ENCODE assay signal across 9 cellular contexts in genomic region chr22:24157783-24158170, GRCh38. TPM values are rescaled to one million over a fixed set of nuclear protein-coding genes. Genes with fewer than 3 reads are reported as not detected.
A peak's percentile ranks its signal among the peaks of the same experiment; 100 is the strongest.
DNase-seq lines count a peak whose midpoint lies in the region; ATAC-seq and TF ChIP-seq lines count a peak whose summit lies in the region.
"Had no signal": no experiment of that assay in that cellular context is flagged by ENCODE, and none has a peak within 500 bp of the region (broad histone marks: within the 10 kb centered on the region; RNA-seq: fewer than 3 reads in every experiment).

No MANE protein-coding gene starts in this region.

- no peak overlapping the region for H3T11ph ChIP-seq in H9 (ENCODE audit: low read length)

- H3K23ac ChIP-seq in H9 (ENCODE audit: insufficient read length, low read depth, low read length): no peak overlapping the region

- CTCF ChIA-PET in A673 (lab: Charles Lee): interaction anchor here (1.0 to 2.1 kb wide), 2 partner anchors 12 to 17 kb away, joined by 4 to 9 read pairs; no protein-coding TSS in a partner anchor

- no peaks in the 10 kb centered on the region for H4K20me1 ChIP-seq in H9 (ENCODE audit: control insufficient read depth, insufficient read depth, insufficient read length)

- no peak overlapping the region for H4K91ac ChIP-seq in H9 (ENCODE audit: insufficient read length, low read depth, low read length)

- H3K4me1 ChIP-seq in A673 (ENCODE audit: insufficient read depth, low read length, poor library complexity, severe bottlenecking) (peaks cover 54% of the 10 kb centered on the region), H9 (ENCODE audit: insufficient read depth, low read length) (no peaks in the 10 kb centered on the region; the same call in 1 of the 2 replicates), foreskin keratinocyte (peaks cover 3% of the 10 kb centered on the region)

- no CpG with 5 or more reads among the region's 11 CpGs for WGBS in H9 (ENCODE audit: extremely low coverage, insufficient read length, low lambda C conversion rate)

- ATAC-seq in naive thymus-derived CD8-positive, alpha-beta T cell: no peak
- ATAC-seq in foreskin keratinocyte: no peak
- no peak for ATAC-seq in HG03378 (IDR thresholded peaks at IDR 0.05; ENCODE audit: unreplicated experiment)
- ATAC-seq in HG03025 (IDR thresholded peaks at IDR 0.05; ENCODE audit: low FRiP score, unreplicated experiment): no peak

- H2BK20ac ChIP-seq in H9 (ENCODE audit: low read depth, low read length, poor library complexity, severe bottlenecking): no peak overlapping the region

- H3K14ac ChIP-seq in H9 (ENCODE audit: insufficient read depth, low read length): no peak overlapping the region

- no peak overlapping the region for H3K18ac ChIP-seq in H9 (ENCODE audit: insufficient read length, low read depth, low read length)

- no peak overlapping the region for H2AK5ac ChIP-seq in H9 (ENCODE audit: insufficient read length, low read length)

- peak overlapping the region; percentile 65 for H3K4me3 ChIP-seq in A673 (ENCODE audit: low read depth, low read length, poor library complexity, severe bottlenecking)

- H3K4me2 ChIP-seq in H9 (ENCODE audit: insufficient read depth, insufficient read length, low read length): no peak overlapping the region

- no peaks in the 10 kb centered on the region for H3K79me1 ChIP-seq in H9 (ENCODE audit: insufficient read depth, low read depth, low read length, poor library complexity, severe bottlenecking)

- no peaks in the 10 kb centered on the region for H3K36me3 Mint-ChIP-seq in H9 (ENCODE audit: insufficient read depth in 1 of 3, low read depth in 3 of 3)
- H3K36me3 Mint-ChIP-seq in naive thymus-derived CD8-positive, alpha-beta T cell: peaks cover 0 to 23% (median 0%) of the 10 kb centered on the region in 3 donors

- H2BK15ac ChIP-seq in H9 (ENCODE audit: low read depth, low read length): no peak overlapping the region

- no peak overlapping the region for H4K5ac ChIP-seq in H9 (ENCODE audit: insufficient read length, low read depth, low read length)

- BruUV-seq in A673 (replicated peaks; lab: Mats Ljungman, UMichigan): no TSS peak

- H2BK120ac ChIP-seq in H9 (ENCODE audit: low read depth, low read length, poor library complexity, severe bottlenecking): no peak overlapping the region

- no peaks in the 10 kb centered on the region for H3K9me3 Mint-ChIP-seq in H9
- H3K9me3 Mint-ChIP-seq in naive thymus-derived CD8-positive, alpha-beta T cell: no peaks in the 10 kb centered on the region

- no peak overlapping the region for H3K4ac ChIP-seq in H9 (ENCODE audit: low read depth, low read length)

- H3K4me1 Mint-ChIP-seq in H9: peaks cover 21 to 34% of the 10 kb centered on the region in 2 experiments
- H3K4me1 Mint-ChIP-seq in naive thymus-derived CD8-positive, alpha-beta T cell: peaks cover 41 to 95% (median 82%) of the 10 kb centered on the region in 4 donors

- H4K8ac ChIP-seq in H9 (replicated peaks; ENCODE audit: insufficient read length, low read depth, low read length): no peak overlapping the region

- peak; percentile 39 for DNase-seq in A673 (ENCODE audit: low spot score)
- DNase-seq in H9: no peak
- DNase-seq in anterior cingulate cortex (lab: John Stamatoyannopoulos, UW): peak in 52 of 58 donors; percentile 9 to 89 (median 58)
- peak in 1 of 10 donors; percentile 12 for DNase-seq in naive thymus-derived CD8-positive, alpha-beta T cell
- DNase-seq in foreskin keratinocyte: no peak
- no peak for DNase-seq in activated effector memory CD4-positive, alpha-beta T cell treated with anti-CD3 and anti-CD28 coated beads, Interleukin-2, amount 50 U/mL, for 16 hours
- DNase-seq: NCI-H1930 had no signal

- H3K27me3 Mint-ChIP-seq in H9 (ENCODE audit: low read depth): peaks cover 14% of the 10 kb centered on the region
- no peaks in the 10 kb centered on the region for H3K27me3 Mint-ChIP-seq in naive thymus-derived CD8-positive, alpha-beta T cell

- no peaks in the 10 kb centered on the region for H3K79me2 ChIP-seq in H9 (ENCODE audit: insufficient read depth, low read length)

- POLR2A ChIA-PET in A673 (lab: Charles Lee; ENCODE audit: low non-redundant PET): no interaction called here
- POLR2A ChIA-PET in naive thymus-derived CD8-positive, alpha-beta T cell (lab: Charles Lee): interaction anchor here (0.5 to 13.8 kb wide), 11 partner anchors 10 to 244 kb away, joined by 3 to 540 read pairs (median 5); partner anchors contain the start of gene SUSD2

- no peaks in the 10 kb centered on the region for H3K36me3 ChIP-seq in A673 (ENCODE audit: insufficient read depth, low read length, poor library complexity, severe bottlenecking)

- no peak overlapping the region for H2BK12ac ChIP-seq in H9 (ENCODE audit: insufficient read length, low read depth, low read length)

- H3K27ac ChIP-seq in A673 (ENCODE audit: low read depth, low read length, poor library complexity, severe bottlenecking): peak overlapping the region; percentile 47
- no peak overlapping the region for H3K27ac ChIP-seq in H9 (ENCODE audit: insufficient read length, low read depth, low read length)
- H3K27ac ChIP-seq in foreskin keratinocyte: no peak overlapping the region

- no peak overlapping the region for H2BK5ac ChIP-seq in H9 (ENCODE audit: insufficient read length, low read length)

- peak overlapping the region; percentile 62 to 69; a peak in 3 of 5 replicates for H3K4me3 Mint-ChIP-seq in H9
- H3K4me3 Mint-ChIP-seq in naive thymus-derived CD8-positive, alpha-beta T cell: peak overlapping the region; percentile 91 to 97 (median 94)

- no peak overlapping the region; a peak in 1 of 7 replicates for H3K27ac Mint-ChIP-seq in H9
- peak overlapping the region; percentile 87 to 98 (median 94) for H3K27ac Mint-ChIP-seq in naive thymus-derived CD8-positive, alpha-beta T cell

- H3K23me2 ChIP-seq in H9 (ENCODE audit: insufficient read length, low read depth, low read length, poor library complexity, severe bottlenecking): peaks cover 10% of the 10 kb centered on the region

- no peak overlapping the region for H2AFZ ChIP-seq in H9 (ENCODE audit: low read length)

- H3K9me3 ChIP-seq in A673 (ENCODE audit: low read depth, low read length, poor library complexity, severe bottlenecking): no peaks in the 10 kb centered on the region
- H3K9me3 ChIP-seq in H9 (ENCODE audit: control insufficient read depth, low read depth, low read length): no peaks in the 10 kb centered on the region

- intact Hi-C loops in A673 (cut with micrococcal nuclease; ENCODE audit: unreplicated experiment): no loop called here

- H3K27me3 ChIP-seq in A673 (replicated peaks; ENCODE audit: insufficient read depth, low read depth, low read length, poor library complexity): no peaks in the 10 kb centered on the region
- H3K27me3 ChIP-seq in H9 (ENCODE audit: insufficient read depth, low read length): no peaks in the 10 kb centered on the region
- H3K27me3 ChIP-seq in foreskin keratinocyte: no peaks in the 10 kb centered on the region

- H3K9ac ChIP-seq in H9 (ENCODE audit: extremely low read depth, insufficient read length, low read length): no peak overlapping the region

- TF ChIP-seq CTCF in A673 (conservative IDR thresholded peaks at IDR 0.05; ENCODE audit: low read depth, low read length): no peak
- TF ChIP-seq CTCF in H9 (conservative IDR thresholded peaks at IDR 0.05): no peak
- TF ChIP-seq CTCF in foreskin keratinocyte (conservative IDR thresholded peaks at IDR 0.05): no peak

- no peak overlapping the region for H3K56ac ChIP-seq in H9 (ENCODE audit: insufficient read length, low read depth, low read length)

RNA-seq across cellular contexts. Expression of gene SUSD2, which starts 23.5 kb away (rescaled TPM):
- 0.94 and 1.3 TPM in 2 replicates for total RNA-seq in A673 (2021)
- 3.8 and 4.2 TPM in 2 replicates for total RNA-seq in H9 (2021)
- 1 to 10 TPM; 1.7 to 1.9 TPM for total RNA-seq in naive thymus-derived CD8-positive, alpha-beta T cell
- polyA plus RNA-seq in naive thymus-derived CD8-positive, alpha-beta T cell: under 1 TPM in 2 of 3 donors, not detected in 1; 0.07 TPM
- 0.03 and 0.04 TPM in 2 replicates for total RNA-seq in foreskin keratinocyte
- polyA plus RNA-seq in foreskin keratinocyte: 0.04 TPM in 1 of 2 replicates, not detected in the other

Comparison
In these comparisons a context has a peak if more than half of its experiments do, and no peak if none do; other contexts are left out.
1. DNase-seq: peak in A673 (single experiment) and anterior cingulate cortex (52 of 58); none in H9 (single experiment), foreskin keratinocyte (0 of 2) and activated effector memory CD4-positive, alpha-beta T cell treated with anti-CD3 and anti-CD28 coated beads, Interleukin-2, amount 50 U/mL, for 16 hours (single experiment).
2. H3K27ac Mint-ChIP-seq: peak in naive thymus-derived CD8-positive, alpha-beta T cell (10 of 10); none in H9 (0 of 3).